10 cellular contexts compared by ENCODE assay signal in genomic region chr5:169801324-169801777, GRCh38.
DNase-seq lines count a peak whose midpoint lies in the region; ATAC-seq and TF ChIP-seq lines count a peak whose summit lies in the region.
"Had no signal": no experiment of that assay in that cellular context is flagged by ENCODE, and none has a peak within 500 bp of the region (broad histone marks: within the 10 kb centered on the region; RNA-seq: fewer than 3 reads in every experiment).

No MANE protein-coding gene starts in this region.

- H3K27ac ChIP-seq in HL-60 (replicated peaks) = no peak overlapping the region
- no peak overlapping the region for H3K27ac ChIP-seq in mesendoderm (ENCODE audit: low read depth, low read length)

- no peaks in the 10 kb centered on the region for H3K27me3 Mint-ChIP-seq in activated T-cell treated with anti-CD3 and anti-CD28 coated beads, Interleukin-2, amount 50 U/mL, for 72 hours (ENCODE audit: low read depth)

- TF ChIP-seq CTCF in HL-60 (IDR thresholded peaks at IDR 0.05; ENCODE audit: insufficient read depth, low read length) (no peak), GM13976 (IDR thresholded peaks at IDR 0.05; ENCODE audit: borderline replicate concordance, control extremely low read depth, extremely low read depth, insufficient read depth, missing control alignments) (no peak)

- H4K8ac ChIP-seq in mesendoderm (ENCODE audit: low read depth, low read length) = no peak overlapping the region

- H3K4ac ChIP-seq in mesendoderm (ENCODE audit: low read depth, low read length) = no peak overlapping the region

- peaks cover 9 to 18% of the 10 kb centered on the region in 2 donors for H3K36me3 Mint-ChIP-seq in activated T-cell treated with anti-CD3 and anti-CD28 coated beads, Interleukin-2, amount 50 U/mL, for 72 hours (ENCODE audit: insufficient read depth in 2 of 2)

- DNase-seq in NOMO-1 (lab: John Stamatoyannopoulos, UW; ENCODE audit: unreplicated experiment in 2 of 2) (peak; percentile 12 to 61), NOMO-1 treated with dmso at 0.1 percent for 144 hours (lab: John Stamatoyannopoulos, UW; ENCODE audit: unreplicated experiment) (no peak), HL-60 (ENCODE audit: low read depth in 1 of 2, low spot score in 1 of 2) (peak; percentile 40 to 60), mesendoderm (no peak), DMS79 treated with DMSO at 0.1 percent for 48 hours (lab: John Stamatoyannopoulos, UW) (no peak), GM13976 (ENCODE audit: low spot score) (no peak)
- peak; percentile 10 to 14 for DNase-seq in activated T-cell treated with anti-CD3 and anti-CD28 coated beads, Interleukin-2, amount 50 U/mL, for 72 hours
- DNase-seq: NCI-H1436 treated with DMSO at 0.1 percent for 48 hours, SHP77 treated with DMSO at 0.1 percent for 48 hours had no signal

- no peak overlapping the region for H3K23ac ChIP-seq in mesendoderm (ENCODE audit: low read length)

- peak overlapping the region; percentile 33 for H3K18ac ChIP-seq in mesendoderm (ENCODE audit: low read length)

- peaks cover 12% of the 10 kb centered on the region for H3K4me1 ChIP-seq in mesendoderm (ENCODE audit: control insufficient read depth, low read depth, low read length)

- no peak overlapping the region for H3K4me3 ChIP-seq in HL-60 (replicated peaks; ENCODE audit: insufficient read depth, low read length)
- H3K4me3 ChIP-seq in mesendoderm (ENCODE audit: low read length) = no peak overlapping the region

- H3K4me3 Mint-ChIP-seq in activated T-cell treated with anti-CD3 and anti-CD28 coated beads, Interleukin-2, amount 50 U/mL, for 72 hours = peak overlapping the region in 1 of 2 donors; percentile 26

- no peaks in the 10 kb centered on the region for H3K79me2 ChIP-seq in mesendoderm (ENCODE audit: control insufficient read depth, insufficient read depth, low read length)

- in situ Hi-C loops in GM13976 (cut with MboI; ENCODE audit: low sequenced_read_pairs, unreplicated experiment) = no loop called here

- H3K9ac ChIP-seq in mesendoderm (ENCODE audit: low read length) = no peak overlapping the region

- H2BK15ac ChIP-seq in mesendoderm (replicated peaks; ENCODE audit: low read depth) = no peak overlapping the region

- H3K56ac ChIP-seq in mesendoderm (ENCODE audit: low read length) = peak overlapping the region; percentile 70

- H3K27ac Mint-ChIP-seq in activated T-cell treated with anti-CD3 and anti-CD28 coated beads, Interleukin-2, amount 50 U/mL, for 72 hours = peak overlapping the region; percentile 55

- ATAC-seq in activated T-cell treated with anti-CD3 and anti-CD28 coated beads, Interleukin-2, amount 50 U/mL, for 72 hours (replicated peaks in 1 of 2) = peak; percentile 19 to 48
- no peak for ATAC-seq in HG03045 (IDR thresholded peaks at IDR 0.05; ENCODE audit: unreplicated experiment)

- no peak overlapping the region for H3K4me2 ChIP-seq in mesendoderm (ENCODE audit: low read length)

- no peak overlapping the region for H4K5ac ChIP-seq in mesendoderm (ENCODE audit: low read length)

- WGBS in mesendoderm (ENCODE audit: extremely low coverage, insufficient coverage, low lambda C conversion rate) = no CpG with 5 or more reads among the region's 6 CpGs

- no peaks in the 10 kb centered on the region for H3K9me3 Mint-ChIP-seq in activated T-cell treated with anti-CD3 and anti-CD28 coated beads, Interleukin-2, amount 50 U/mL, for 72 hours

- H3K27me3 ChIP-seq in HL-60 (ENCODE audit: insufficient read depth, poor library complexity, severe bottlenecking) (no peaks in the 10 kb centered on the region), mesendoderm (ENCODE audit: insufficient read depth, low read length, poor library complexity) (no peaks in the 10 kb centered on the region)

- no peak overlapping the region for H2BK120ac ChIP-seq in mesendoderm (ENCODE audit: low read depth, low read length)

- peak overlapping the region; percentile 96 for H2AK5ac ChIP-seq in mesendoderm (ENCODE audit: low read length)

- H3K79me1 ChIP-seq in mesendoderm (ENCODE audit: low read length) = no peaks in the 10 kb centered on the region

- H2BK5ac ChIP-seq in mesendoderm (ENCODE audit: low read length) = peak overlapping the region; percentile 76

- peaks cover 64% of the 10 kb centered on the region for H3K4me1 Mint-ChIP-seq in activated T-cell treated with anti-CD3 and anti-CD28 coated beads, Interleukin-2, amount 50 U/mL, for 72 hours (ENCODE audit: low read depth)

- H3K36me3 ChIP-seq in mesendoderm (ENCODE audit: control insufficient read depth, insufficient read depth, low read length) = no peaks in the 10 kb centered on the region

Comparison
In these comparisons a context has a peak if more than half of its experiments do, and no peak if none do; other contexts are left out.
1. DNase-seq: peak in NOMO-1 (2 of 2), HL-60 (2 of 2) and activated T-cell treated with anti-CD3 and anti-CD28 coated beads, Interleukin-2, amount 50 U/mL, for 72 hours (2 of 2); none in NOMO-1 treated with dmso at 0.1 percent for 144 hours (single experiment), mesendoderm (single experiment), DMS79 treated with DMSO at 0.1 percent for 48 hours (single experiment) and GM13976 (single experiment).